7 cellular contexts compared by ENCODE assay signal in the genomic region with DNA sequence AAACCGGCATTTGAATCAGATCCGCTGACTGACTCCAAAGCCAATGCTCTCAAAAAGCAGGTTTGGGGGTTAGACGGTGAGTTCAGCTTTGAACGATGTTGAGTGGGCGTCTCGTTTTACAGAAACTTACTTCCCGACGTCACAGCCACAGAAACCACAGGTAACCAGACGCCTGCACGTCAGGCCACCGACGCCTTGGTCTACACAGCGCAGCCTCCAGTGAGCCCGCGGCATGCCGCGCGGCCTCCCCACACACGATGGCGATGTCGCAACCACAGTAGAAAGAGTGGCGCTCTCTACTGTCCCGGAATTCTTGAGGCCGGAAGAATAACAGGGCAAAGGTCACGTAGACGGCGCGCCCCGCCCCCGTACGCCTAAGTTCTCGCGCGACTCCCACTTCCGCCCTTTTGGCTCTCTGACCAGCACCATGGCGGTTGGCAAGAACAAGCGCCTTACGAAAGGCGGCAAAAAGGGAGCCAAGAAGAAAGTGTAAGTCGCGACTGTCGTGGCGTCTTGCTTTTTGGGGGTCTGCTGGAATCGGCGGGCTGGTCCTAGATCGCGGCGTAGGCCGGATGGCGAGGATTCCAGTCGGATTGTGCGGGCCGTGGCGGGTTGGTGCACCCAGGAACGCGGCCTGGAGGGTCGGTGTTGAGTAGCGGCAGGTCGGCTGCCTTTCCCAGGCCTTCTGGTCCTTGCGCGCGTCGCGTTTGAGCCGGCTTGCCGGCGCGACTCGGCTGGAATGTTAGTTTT. TPM values are rescaled to one million over a fixed set of nuclear protein-coding genes. Genes with fewer than 3 reads are reported as not detected.
DNase-seq lines count a peak whose midpoint lies in the region; ATAC-seq and TF ChIP-seq lines count a peak whose summit lies in the region.

Gene RPS3A (plus strand): TSS at position 403 of the 750 bp plus-strand sequence. CDS start 25 bp downstream, at position 428.

- peak within 1 kb of the TSS; percentile 100 for H3K4me3 ChIP-seq in astrocyte of the cerebellum (ENCODE audit: low read depth, low read length)
- H3K4me3 ChIP-seq in hepatocyte, result peak within 1 kb of the TSS; percentile 79
- peak within 1 kb of the TSS; percentile 100 for H3K4me3 ChIP-seq in retinal pigment epithelial cell (ENCODE audit: low read length)

- peak; percentile 91 to 98 for DNase-seq in NCI-H1930 (lab: John Stamatoyannopoulos, UW)
- DNase-seq in T-helper 22 cell (ENCODE audit: low read depth), result peak; percentile 94
- peak; percentile 96 for DNase-seq in astrocyte of the cerebellum (ENCODE audit: low read depth)
- peak; percentile 97 for DNase-seq in hepatocyte (ENCODE audit: low spot score)
- DNase-seq in retinal pigment epithelial cell (ENCODE audit: low read depth), result peak; percentile 92

- ATAC-seq in GM18499 (IDR thresholded peaks at IDR 0.05; ENCODE audit: insufficient read depth, unreplicated experiment) (peak; percentile 92), HG02970 (IDR thresholded peaks at IDR 0.05; ENCODE audit: low FRiP score, unreplicated experiment) (peak; percentile 99)

- 2% methylated on average over 69 of the region's 69 CpGs for WGBS in hepatocyte (ENCODE audit: low lambda C conversion rate, missing lambda C conversion rate)

- H3K79me2 ChIP-seq in hepatocyte, result peaks cover 35% of the 10 kb centered on the region

- peak within 1 kb of the TSS; percentile 61 for H2AFZ ChIP-seq in hepatocyte

- peak within 1 kb of the TSS; percentile 96 for H3K27ac ChIP-seq in hepatocyte

- H3K4me1 ChIP-seq in hepatocyte (ENCODE audit: insufficient read depth), result peaks cover 16% of the 10 kb centered on the region

- H3K9me2 ChIP-seq in hepatocyte (replicated peaks; ENCODE audit: insufficient read depth), result no peaks in the 10 kb centered on the region

- no peaks in the 10 kb centered on the region for H3K9me3 ChIP-seq in hepatocyte (ENCODE audit: low read depth)

- in situ Hi-C loops in astrocyte of the cerebellum (cut with HindIII; ENCODE audit: low sequenced_read_pairs), result no loop called here

- no peaks in the 10 kb centered on the region for H3K36me3 ChIP-seq in hepatocyte (replicated peaks; ENCODE audit: insufficient read depth, low read depth)

- TF ChIP-seq CTCF in astrocyte of the cerebellum (IDR thresholded peaks at IDR 0.05; ENCODE audit: low read depth, low read length, missing control alignments), result peak; percentile 90
- peak; percentile 92 for TF ChIP-seq CTCF in hepatocyte (IDR thresholded peaks at IDR 0.05; ENCODE audit: poor library complexity)
- TF ChIP-seq CTCF in retinal pigment epithelial cell (conservative IDR thresholded peaks at IDR 0.05; ENCODE audit: low read depth, low read length), result peak; percentile 85

- peaks cover 40% of the 10 kb centered on the region for H4K20me1 ChIP-seq in hepatocyte (ENCODE audit: insufficient read depth, poor library complexity, severe bottlenecking)

- peak within 1 kb of the TSS; percentile 98 for H3K4me2 ChIP-seq in hepatocyte

- no peaks in the 10 kb centered on the region for H3K27me3 ChIP-seq in hepatocyte

RNA-seq across cellular contexts. Expression of gene RPS3A, which starts in this region (rescaled TPM):
- total RNA-seq in hepatocyte, result 4,013 and 4,409 TPM in 2 replicates
- polyA plus RNA-seq in hepatocyte, result 732 and 755 TPM in 2 replicates

Comparison
In these comparisons a context has a peak if more than half of its experiments do, and no peak if none do; other contexts are left out.
1. Peak in every context shown above with its lines: DNase-seq, ATAC-seq, H3K4me3 ChIP-seq and H3K27ac ChIP-seq.